8 cellular contexts compared by ENCODE assay signal in the genomic region with DNA sequence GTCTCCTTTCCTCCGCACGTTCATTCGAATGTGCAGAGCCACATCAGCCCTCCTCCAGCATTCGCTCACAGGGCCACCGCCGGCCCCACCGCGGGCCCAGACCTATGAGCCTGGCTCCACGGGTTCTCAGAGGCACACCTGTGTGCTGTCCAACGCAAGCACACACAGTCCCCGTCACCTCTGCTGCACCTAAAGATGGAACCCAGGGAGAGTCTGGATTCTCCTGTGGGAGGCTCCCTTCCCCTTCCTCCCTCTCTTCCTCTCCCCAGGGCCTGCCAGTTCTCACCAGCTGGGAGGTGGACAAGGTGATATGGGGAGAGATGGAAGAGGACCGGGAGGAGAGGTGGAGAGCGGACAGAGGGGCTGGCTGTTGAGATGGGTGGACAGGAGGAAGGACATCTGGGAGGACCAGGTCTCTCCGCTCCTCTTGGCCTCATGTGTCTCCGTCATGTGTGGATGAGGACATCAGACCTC. TPM values are rescaled to one million over a fixed set of nuclear protein-coding genes. Genes with fewer than 3 reads are reported as not detected.
DNase-seq lines count a peak whose midpoint lies in the region; ATAC-seq and TF ChIP-seq lines count a peak whose summit lies in the region.

No MANE protein-coding gene starts in this region.

- peaks cover 30% of the 10 kb centered on the region for H3K27me3 Mint-ChIP-seq in activated CD8-positive, alpha-beta T cell treated with anti-CD3 and anti-CD28 coated beads, Interleukin-2, amount 10 ng/mL, durations not matched to agents 7 days and 5 days (ENCODE audit: low read depth)

- no peak for TF ChIP-seq EP300 in tibial nerve (IDR thresholded peaks at IDR 0.05)

- DNase-seq in cardiac septum (ENCODE audit: low spot score) = peak; percentile 66
- no peak for DNase-seq in Right ventricle myocardium superior
- no peak for DNase-seq in activated CD8-positive, alpha-beta T cell treated with anti-CD3 and anti-CD28 coated beads, Interleukin-2, amount 10 ng/mL, durations not matched to agents 7 days and 5 days
- peak; percentile 50 for DNase-seq in iPS-NIHi7 (ENCODE audit: extremely low spot score)
- no peak for DNase-seq in tibial nerve (ENCODE audit: low spot score in 2 of 2)
- DNase-seq in NCI-H1092 (lab: John Stamatoyannopoulos, UW) = no peak
- DNase-seq in NCI-H1436 treated with DMSO at 0.1 percent for 48 hours (lab: John Stamatoyannopoulos, UW) = no peak
- no peak for DNase-seq in hypothalamus (lab: John Stamatoyannopoulos, UW)

- peaks cover 0 to 45% (median 18%) of the 10 kb centered on the region in 4 donors for H3K4me1 ChIP-seq in tibial nerve

- no peak overlapping the region for H3K27ac Mint-ChIP-seq in activated CD8-positive, alpha-beta T cell treated with anti-CD3 and anti-CD28 coated beads, Interleukin-2, amount 10 ng/mL, durations not matched to agents 7 days and 5 days

- peaks cover 5% of the 10 kb centered on the region for H3K4me1 Mint-ChIP-seq in activated CD8-positive, alpha-beta T cell treated with anti-CD3 and anti-CD28 coated beads, Interleukin-2, amount 10 ng/mL, durations not matched to agents 7 days and 5 days (ENCODE audit: low read depth)

- H3K4me3 ChIP-seq in tibial nerve = peak overlapping the region in 3 of 4 donors; percentile 5 to 36 (median 22)

- TF ChIP-seq CTCF in tibial nerve (IDR thresholded peaks at IDR 0.05) = no peak

- no peaks in the 10 kb centered on the region for H3K9me3 Mint-ChIP-seq in activated CD8-positive, alpha-beta T cell treated with anti-CD3 and anti-CD28 coated beads, Interleukin-2, amount 10 ng/mL, durations not matched to agents 7 days and 5 days (ENCODE audit: insufficient read depth)

- H3K36me3 Mint-ChIP-seq in activated CD8-positive, alpha-beta T cell treated with anti-CD3 and anti-CD28 coated beads, Interleukin-2, amount 10 ng/mL, durations not matched to agents 7 days and 5 days (ENCODE audit: low read depth) = no peaks in the 10 kb centered on the region

- H3K27ac ChIP-seq in tibial nerve = peak overlapping the region in 1 of 4 donors; percentile 51

- intact Hi-C loops in cardiac septum (cut with DNase I) = loop anchor here (2.0 to 10.0 kb wide), 3 partner anchors 89 to 193 kb away; a partner anchor contains a TSS
- intact Hi-C loops in Right ventricle myocardium superior (cut with DNase I) = loop anchor here (2.0 to 5.0 kb wide), 2 partner anchors 89 to 104 kb away; a partner anchor contains a TSS

- WGBS in tibial nerve, 2 donors = 44 to 56% methylated on average over 9 to 15 of the region's 15 CpGs

- H3K4me3 Mint-ChIP-seq in activated CD8-positive, alpha-beta T cell treated with anti-CD3 and anti-CD28 coated beads, Interleukin-2, amount 10 ng/mL, durations not matched to agents 7 days and 5 days = peak overlapping the region; percentile 60

- no peaks in the 10 kb centered on the region for H3K36me3 ChIP-seq in tibial nerve

- H3K9me3 ChIP-seq in tibial nerve = no peaks in the 10 kb centered on the region

- ATAC-seq in Right ventricle myocardium superior (ENCODE audit: poor library complexity) = no peak
- no peak for ATAC-seq in activated CD8-positive, alpha-beta T cell treated with anti-CD3 and anti-CD28 coated beads, Interleukin-2, amount 10 ng/mL, durations not matched to agents 7 days and 5 days

- CTCF ChIA-PET in activated CD8-positive, alpha-beta T cell treated with anti-CD3 and anti-CD28 coated beads, Interleukin-2, amount 10 ng/mL, durations not matched to agents 7 days and 5 days (lab: Charles Lee) = interaction anchor here (0.6 to 6.7 kb wide), 71 partner anchors 8 to 363 kb away, joined by 3 to 117 read pairs (median 6); a partner anchor contains a TSS

- POLR2A ChIA-PET in activated CD8-positive, alpha-beta T cell treated with anti-CD3 and anti-CD28 coated beads, Interleukin-2, amount 10 ng/mL, durations not matched to agents 7 days and 5 days (lab: Charles Lee) = interaction anchor here (1.4 kb wide), 1 partner anchor 58 kb away, joined by 4 read pairs; a partner anchor contains a TSS

- H3K27me3 ChIP-seq in tibial nerve = peaks cover 0 to 6% of the 10 kb centered on the region in 2 donors

- TF ChIP-seq POLR2A in tibial nerve (IDR thresholded peaks at IDR 0.05) = no peak

RNA-seq across cellular contexts. Expression of a gene that starts 4.9 kb away (rescaled TPM):
- not detected for total RNA-seq in cardiac septum
- total RNA-seq in Right ventricle myocardium superior = not detected
- total RNA-seq in activated CD8-positive, alpha-beta T cell treated with anti-CD3 and anti-CD28 coated beads, Interleukin-2, amount 10 ng/mL, durations not matched to agents 7 days and 5 days = not detected
- total RNA-seq in tibial nerve = under 1 TPM in 2 of 4 donors, not detected in 2; 0.39 to 0.63 TPM

RNA-seq across cellular contexts. Expression of a gene that starts 6.1 kb away (rescaled TPM):
- total RNA-seq in cardiac septum = not detected
- 0.38 TPM for total RNA-seq in Right ventricle myocardium superior
- total RNA-seq in activated CD8-positive, alpha-beta T cell treated with anti-CD3 and anti-CD28 coated beads, Interleukin-2, amount 10 ng/mL, durations not matched to agents 7 days and 5 days = not detected
- total RNA-seq in tibial nerve = under 1 TPM in 1 of 4 donors, not detected in 3; 0.21 TPM

RNA-seq across cellular contexts. Expression of a gene that starts 17.3 kb away (rescaled TPM):
- total RNA-seq in cardiac septum (not detected), Right ventricle myocardium superior (not detected), tibial nerve (not detected)
- total RNA-seq in activated CD8-positive, alpha-beta T cell treated with anti-CD3 and anti-CD28 coated beads, Interleukin-2, amount 10 ng/mL, durations not matched to agents 7 days and 5 days = not detected

RNA-seq across cellular contexts. Expression of a gene that starts 57.5 kb away (rescaled TPM):
- total RNA-seq in cardiac septum (2.6 TPM), Right ventricle myocardium superior (5.6 TPM), tibial nerve (10 to 100 TPM in 2 of 4 donors, 1 to 10 TPM in 2; 6.3 to 15.1 (median 10.5) TPM)
- total RNA-seq in activated CD8-positive, alpha-beta T cell treated with anti-CD3 and anti-CD28 coated beads, Interleukin-2, amount 10 ng/mL, durations not matched to agents 7 days and 5 days = 100 to 1,000 TPM; 185 to 200 TPM

Comparison
In these comparisons a context has a peak if more than half of its experiments do, and no peak if none do; other contexts are left out.
1. DNase-seq: peak in cardiac septum (single experiment) and iPS-NIHi7 (single experiment); none in Right ventricle myocardium superior (single experiment), activated CD8-positive, alpha-beta T cell treated with anti-CD3 and anti-CD28 coated beads, Interleukin-2, amount 10 ng/mL, durations not matched to agents 7 days and 5 days (single experiment), tibial nerve (0 of 2), NCI-H1092 (single experiment), NCI-H1436 treated with DMSO at 0.1 percent for 48 hours (single experiment) and hypothalamus (0 of 51).